ENCODE assay signal across 18 cellular contexts in the genomic region with DNA sequence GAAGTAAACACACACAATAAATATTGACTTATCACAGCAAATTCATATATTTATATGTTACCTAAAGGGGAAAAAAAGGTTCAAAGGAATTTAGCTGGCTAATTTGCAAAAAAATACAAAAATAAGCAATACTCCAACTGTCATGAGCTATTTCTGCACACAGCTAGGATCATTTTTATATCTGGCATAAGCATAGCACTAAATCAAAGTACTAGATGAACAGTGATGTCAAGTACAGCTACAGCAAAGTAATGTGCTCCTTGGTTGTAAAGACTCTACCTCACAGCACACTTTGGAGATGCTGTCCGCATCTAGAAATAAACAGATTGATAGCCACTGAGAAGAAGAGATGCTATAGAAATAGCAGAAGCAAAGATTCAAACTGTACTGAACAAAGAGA.
"Had no signal": no experiment of that assay in that cellular context is flagged by ENCODE, and none has a peak within 500 bp of the region (broad histone marks: within the 10 kb centered on the region; RNA-seq: fewer than 3 reads in every experiment).

No MANE protein-coding gene starts in this region.

- H3K27ac ChIP-seq: dorsolateral prefrontal cortex, epithelial cell of prostate, thoracic aorta had no signal

- ATAC-seq: activated T-cell treated with anti-CD3 and anti-CD28 coated beads, Interleukin-2, amount 50 U/mL, for 72 hours had no signal

- H3K4me3 Mint-ChIP-seq: activated naive CD8-positive, alpha-beta T cell; activated T-cell treated with anti-CD3 and anti-CD28 coated beads, Interleukin-2, amount 50 U/mL, for 72 hours; endodermal cell; nephron progenitor cell had no signal

- DNase-seq: activated CD4-positive, alpha-beta T cell treated with anti-CD3 and anti-CD28 coated beads for 1 hour; activated CD8-positive, alpha-beta memory T cell treated with anti-CD3 and anti-CD28 coated beads, Interleukin-2, amount 50 U/mL, for 48 hours; activated gamma-delta T cell; activated T-cell treated with anti-CD3 and anti-CD28 coated beads, Interleukin-2, amount 50 U/mL, for 72 hours; amygdala; dorsolateral prefrontal cortex; endodermal cell; foreskin melanocyte; kidney; nephron progenitor cell; posterior cingulate gyrus; SW 1271; WERI-Rb-1 had no signal

- H3K4me3 ChIP-seq: dorsolateral prefrontal cortex, skin epidermis, thoracic aorta had no signal

- H3K27me3 Mint-ChIP-seq: activated naive CD8-positive, alpha-beta T cell had no signal

- H3K9me3 Mint-ChIP-seq: activated T-cell treated with anti-CD3 and anti-CD28 coated beads, Interleukin-2, amount 50 U/mL, for 72 hours; endodermal cell; nephron progenitor cell had no signal

- H3K27me3 ChIP-seq: dorsolateral prefrontal cortex had no signal

- H3K27ac Mint-ChIP-seq: activated naive CD8-positive, alpha-beta T cell; activated T-cell treated with anti-CD3 and anti-CD28 coated beads, Interleukin-2, amount 50 U/mL, for 72 hours; nephron progenitor cell had no signal

- H3K36me3 ChIP-seq: thoracic aorta, WERI-Rb-1 had no signal

- H3K9me3 ChIP-seq: thoracic aorta had no signal

- FAIRE-seq: colon, kidney had no signal
